In genomic region chr4:145736241-145736831, GRCh38 we compare ENCODE assay signal across 8 cellular contexts. TPM values are rescaled to one million over a fixed set of nuclear protein-coding genes. Genes with fewer than 3 reads are reported as not detected.
DNase-seq lines count a peak whose midpoint lies in the region; ATAC-seq and TF ChIP-seq lines count a peak whose summit lies in the region.

No MANE protein-coding gene starts in this region.

- DNase-seq in G401 (ENCODE audit: low spot score) = peak; percentile 92
- DNase-seq in SHP77 treated with DMSO at 0.1 percent for 48 hours (lab: John Stamatoyannopoulos, UW) = peak; percentile 78
- DNase-seq in glomerular endothelial cell (ENCODE audit: extremely low read depth, low read depth, low spot score) = peak; percentile 50
- peak; percentile 60 to 77 for DNase-seq in psoas muscle
- no peak for DNase-seq in Ammon's horn (ENCODE audit: low spot score)
- no peak for DNase-seq in iPS-NIHi11 (ENCODE audit: low spot score)
- DNase-seq in amygdala (lab: John Stamatoyannopoulos, UW) = no peak

- in situ Hi-C loops in G401 (cut with HindIII; ENCODE audit: low sequenced_read_pairs) = no loop called here

- peaks cover 33% of the 10 kb centered on the region for H3K4me1 ChIP-seq in psoas muscle

- H3K36me3 ChIP-seq in psoas muscle (ENCODE audit: insufficient read depth in 1 of 2, low read depth in 1 of 2) = no peaks in the 10 kb centered on the region

- ATAC-seq in psoas muscle (peak; percentile 52 to 64 (median 61)), GM21390 (IDR thresholded peaks at IDR 0.05; ENCODE audit: unreplicated experiment) (no peak)

- intact Hi-C loops in psoas muscle (cut with DNase I) = loop anchor here in 1 of 2 donors (5.0 to 10.0 kb wide), 3 partner anchors 81 to 254 kb away; partner anchors contain the start of genes SMAD1 and ZNF827

- no peak for TF ChIP-seq CTCF in psoas muscle (IDR thresholded peaks at IDR 0.05)

- 12 to 18% (median 17%) methylated on average over 9 of the region's 9 CpGs for WGBS in psoas muscle, 3 donors

- H3K9me3 ChIP-seq in psoas muscle = no peaks in the 10 kb centered on the region

- H3K27ac ChIP-seq in psoas muscle = peak overlapping the region; percentile 98

- no peaks in the 10 kb centered on the region for H3K27me3 ChIP-seq in psoas muscle (ENCODE audit: insufficient read depth in 3 of 3, low read length in 2 of 3)

- peak overlapping the region; percentile 5 for H3K4me3 ChIP-seq in psoas muscle

RNA-seq across cellular contexts. Expression of gene C4orf51, which starts 56.4 kb away (rescaled TPM):
- not detected in 2 replicates for total RNA-seq in G401 (2014; rRNA removed; shearing (Covaris generic))
- total RNA-seq in glomerular endothelial cell (not detected in 2 replicates), psoas muscle (not detected)
- polyA plus RNA-seq in psoas muscle = not detected

Comparison
In these comparisons a context has a peak if more than half of its experiments do, and no peak if none do; other contexts are left out.
1. DNase-seq: peak in G401 (single experiment), SHP77 treated with DMSO at 0.1 percent for 48 hours (single experiment), glomerular endothelial cell (single experiment) and psoas muscle (2 of 2); none in Ammon's horn (single experiment), iPS-NIHi11 (single experiment) and amygdala (0 of 56).